Comparison of ENCODE assay signal across 22 cellular contexts in genomic region chr13:41552031-41552430, GRCh38.
DNase-seq lines count a peak whose midpoint lies in the region; ATAC-seq, FAIRE-seq and TF ChIP-seq lines count a peak whose summit lies in the region.
"Had no signal": no experiment of that assay in that cellular context is flagged by ENCODE, and none has a peak within 500 bp of the region (broad histone marks: within the 10 kb centered on the region; RNA-seq: fewer than 3 reads in every experiment).

No MANE protein-coding gene starts in this region.

- H3K79me2 ChIP-seq in osteoblast (ENCODE audit: insufficient read depth, low read length): no peaks in the 10 kb centered on the region

- DNase-seq in BE2C (peak; percentile 22), NCI-H69 (lab: John Stamatoyannopoulos, UW) (peak; percentile 27), caudate nucleus (lab: John Stamatoyannopoulos, UW) (peak in 1 of 61 donors; percentile 23), osteoblast (ENCODE audit: insufficient read length, low spot score, missing footprints) (peak; percentile 36), GM12892 (ENCODE audit: insufficient read length) (no peak), A172 (ENCODE audit: low spot score) (no peak)
- DNase-seq: CD4-positive, alpha-beta memory T cell; DMS53; H7; HFFc6; KG1; MV-4-11; NCI-H1417; NCI-H187; NCI-H446; NCI-H748 treated with DMSO at 0.1 percent for 48 hours; PC-3; RPMI8226; SIG-M5 had no signal

- H3K9me3 ChIP-seq in BE2C: no peaks in the 10 kb centered on the region
- H3K9me3 ChIP-seq in osteoblast (ENCODE audit: low read depth, low read length): no peaks in the 10 kb centered on the region
- H3K9me3 ChIP-seq: A549, BLaER1 had no signal

- no peak for TF ChIP-seq POLR2A in GM12892 (IDR thresholded peaks at IDR 0.05; ENCODE audit: low read depth, low read length)

- no peak for ATAC-seq in HG03457 (IDR thresholded peaks at IDR 0.05; ENCODE audit: unreplicated experiment)
- ATAC-seq: A549, PC-3 had no signal

- H3K4me1 ChIP-seq in BE2C (no peaks in the 10 kb centered on the region), osteoblast (ENCODE audit: insufficient read depth, low read length) (peaks cover 6% of the 10 kb centered on the region)
- H3K4me1 ChIP-seq: A549, BLaER1 had no signal

- H3K27ac ChIP-seq in caudate nucleus (ENCODE audit: low read depth, low read length): peak overlapping the region; percentile 29
- H3K27ac ChIP-seq in osteoblast (ENCODE audit: low read depth, low read length): no peak overlapping the region
- H3K27ac ChIP-seq: A549, BLaER1 had no signal

- no peak overlapping the region for H3K4me3 ChIP-seq in BE2C (ENCODE audit: low read depth, low read length)
- H3K4me3 ChIP-seq in osteoblast (ENCODE audit: insufficient read depth, low read length): no peak overlapping the region
- H3K4me3 ChIP-seq: A549, BLaER1 had no signal

- TF ChIP-seq CTCF in BE2C (IDR thresholded peaks at IDR 0.05; ENCODE audit: low read depth, low read length): no peak
- TF ChIP-seq CTCF in osteoblast (IDR thresholded peaks at IDR 0.05; ENCODE audit: extremely low read depth, low read depth, low read length): no peak

- H2AFZ ChIP-seq in osteoblast (ENCODE audit: low read length): no peak overlapping the region

- no peaks in the 10 kb centered on the region for H3K27me3 ChIP-seq in BE2C
- peaks cover 6% of the 10 kb centered on the region for H3K27me3 ChIP-seq in osteoblast (ENCODE audit: insufficient read depth, low read length)
- H3K27me3 ChIP-seq: BLaER1 had no signal

- H3K36me3 ChIP-seq in BE2C (no peaks in the 10 kb centered on the region), osteoblast (ENCODE audit: insufficient read depth, low read length) (no peaks in the 10 kb centered on the region)
- H3K36me3 ChIP-seq: BLaER1 had no signal

- no peaks in the 10 kb centered on the region for H4K20me1 ChIP-seq in osteoblast (ENCODE audit: insufficient read depth, low read length)
- H4K20me1 ChIP-seq: BLaER1 had no signal

- FAIRE-seq in GM12892 (lab: Jason Lieb, UNC): no peak
- FAIRE-seq: A549 had no signal

- no peak overlapping the region for H3K4me2 ChIP-seq in osteoblast (ENCODE audit: insufficient read depth, low read length)
- H3K4me2 ChIP-seq: A549, BLaER1 had no signal

Comparison
In these comparisons a context has a peak if more than half of its experiments do, and no peak if none do; other contexts are left out.
1. DNase-seq: peak in BE2C (single experiment), NCI-H69 (single experiment) and osteoblast (single experiment); none in GM12892 (single experiment) and A172 (single experiment).